23 cellular contexts compared by ENCODE assay signal in the genomic region with DNA sequence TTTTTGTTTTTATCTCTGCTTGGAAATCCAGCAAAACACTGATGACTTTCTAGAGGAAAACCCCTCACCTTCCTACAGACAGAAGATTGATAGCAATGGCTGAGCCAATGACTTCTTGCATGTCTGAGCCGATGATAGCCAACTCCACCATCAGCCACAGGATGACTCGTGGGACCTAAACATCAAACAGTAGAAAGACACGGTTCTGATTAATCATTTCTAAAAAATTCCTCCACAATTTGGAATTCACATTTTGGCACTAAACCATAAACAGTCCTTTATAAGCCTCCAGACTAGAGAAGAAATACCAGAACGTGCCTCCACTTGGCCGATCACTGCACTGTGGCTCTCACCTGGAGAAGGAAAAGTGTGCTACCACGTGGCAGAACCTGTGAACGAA. TPM values are rescaled to one million over a fixed set of nuclear protein-coding genes. Genes with fewer than 3 reads are reported as not detected.
A peak's percentile ranks its signal among the peaks of the same experiment; 100 is the strongest.
DNase-seq lines count a peak whose midpoint lies in the region; ATAC-seq and TF ChIP-seq lines count a peak whose summit lies in the region.
"Had no signal": no experiment of that assay in that cellular context is flagged by ENCODE, and none has a peak within 500 bp of the region (broad histone marks: within the 10 kb centered on the region; RNA-seq: fewer than 3 reads in every experiment).

No MANE protein-coding gene starts in this region.

- DNase-seq in activated T-cell treated with anti-CD3 and anti-CD28 coated beads, Interleukin-2, amount 50 U/mL, for 4 hours = no peak
- no peak for DNase-seq in activated T-cell treated with anti-CD3 and anti-CD28 coated beads, Interleukin-2, amount 50 U/mL, for 48 hours
- DNase-seq in GOT3 (lab: John Stamatoyannopoulos, UW) (peak; percentile 65), kidney glomerular epithelial cell (lab: John Stamatoyannopoulos, UW) (peak; percentile 41), GM19240 (ENCODE audit: insufficient read length, low spot score) (no peak), GM10248 (ENCODE audit: extremely low spot score) (no peak)
- DNase-seq in activated T-helper 2 cell treated with anti-CD3 and anti-CD28 coated beads, Interferon-gamma antibody, Interleukin-2, Interleukin-4, amounts not matched to agents 10 μg/mL and 5 μg/mL and 100 μg/mL, durations not matched to agents 14 hours and 24 hours and 36 hours (ENCODE audit: low spot score) = no peak
- DNase-seq: Calu3; effector CD8-positive, alpha-beta T cell; foreskin melanocyte; mesenchymal stem cell; NCI-H1436 treated with DMSO at 0.1 percent for 48 hours had no signal

- CTCF ChIA-PET in GM10248 (lab: Yijun Ruan, JAX) = interaction anchor here (1.6 kb wide), 1 partner anchor 11 kb away, joined by 5 read pairs; no protein-coding TSS in a partner anchor

- POLR2A ChIA-PET in GM10248 (lab: Yijun Ruan, JAX) = no interaction called here

- no peaks in the 10 kb centered on the region for H3K27me3 Mint-ChIP-seq in activated T-cell treated with anti-CD3 and anti-CD28 coated beads, Interleukin-2, amount 50 U/mL, for 4 hours (ENCODE audit: low read depth)
- H3K27me3 Mint-ChIP-seq in activated T-helper 2 cell treated with anti-CD3 and anti-CD28 coated beads, Interferon-gamma antibody, Interleukin-2, Interleukin-4, amounts not matched to agents 10 μg/mL and 5 μg/mL and 100 μg/mL, durations not matched to agents 14 hours and 24 hours and 36 hours (ENCODE audit: low read depth) = no peaks in the 10 kb centered on the region
- H3K27me3 Mint-ChIP-seq: stimulated activated memory B cell treated with anti-CD40 and anti-IgM and Interleukin-4, amounts not matched to agents 10 μg/mL and 1 μg/mL and 100 μg/mL, for 72 hours had no signal

- H3K4me1 Mint-ChIP-seq in activated T-cell treated with anti-CD3 and anti-CD28 coated beads, Interleukin-2, amount 50 U/mL, for 4 hours (ENCODE audit: low read depth) = peaks cover 13% of the 10 kb centered on the region
- H3K4me1 Mint-ChIP-seq in activated T-helper 2 cell treated with anti-CD3 and anti-CD28 coated beads, Interferon-gamma antibody, Interleukin-2, Interleukin-4, amounts not matched to agents 10 μg/mL and 5 μg/mL and 100 μg/mL, durations not matched to agents 14 hours and 24 hours and 36 hours (ENCODE audit: low read depth) = peaks cover 21% of the 10 kb centered on the region
- H3K4me1 Mint-ChIP-seq: stimulated activated memory B cell treated with anti-CD40 and anti-IgM and Interleukin-4, amounts not matched to agents 10 μg/mL and 1 μg/mL and 100 μg/mL, for 72 hours had no signal

- TF ChIP-seq CTCF in GM10248 (IDR thresholded peaks at IDR 0.05; ENCODE audit: control extremely low read depth, extremely low read depth, low read depth, missing control alignments) = no peak

- intact Hi-C loops in activated T-helper 2 cell treated with anti-CD3 and anti-CD28 coated beads, Interferon-gamma antibody, Interleukin-2, Interleukin-4, amounts not matched to agents 10 μg/mL and 5 μg/mL and 100 μg/mL, durations not matched to agents 14 hours and 24 hours and 36 hours (cut with micrococcal nuclease) = no loop called here

- no peaks in the 10 kb centered on the region for H3K9me3 Mint-ChIP-seq in activated T-cell treated with anti-CD3 and anti-CD28 coated beads, Interleukin-2, amount 50 U/mL, for 4 hours
- no peaks in the 10 kb centered on the region for H3K9me3 Mint-ChIP-seq in activated T-helper 2 cell treated with anti-CD3 and anti-CD28 coated beads, Interferon-gamma antibody, Interleukin-2, Interleukin-4, amounts not matched to agents 10 μg/mL and 5 μg/mL and 100 μg/mL, durations not matched to agents 14 hours and 24 hours and 36 hours
- H3K9me3 Mint-ChIP-seq: activated T-helper 1 cell treated with anti-CD3 and anti-CD28 coated beads, Interleukin-12 subunit alpha, Interleukin-12 subunit beta, Interleukin-2, Interleukin-4 antibody, amounts not matched to agents 30 ng/mL and 10 ng/mL and 1 ng/mL, durations not matched to agents 14 hours and 24 hours and 36 hours; stimulated activated memory B cell treated with anti-CD40 and anti-IgM and Interleukin-4, amounts not matched to agents 10 μg/mL and 1 μg/mL and 100 μg/mL, for 72 hours; T-helper 1 cell treated with Interleukin-12 subunit alpha and Interleukin-12 subunit beta and Interleukin-4 antibody, amounts not matched to agents 30 μg/mL and 1 μg/mL, for 36 hours had no signal

- no peak overlapping the region for H3K4me3 Mint-ChIP-seq in activated T-cell treated with anti-CD3 and anti-CD28 coated beads, Interleukin-2, amount 50 U/mL, for 4 hours
- H3K4me3 Mint-ChIP-seq in activated T-helper 2 cell treated with anti-CD3 and anti-CD28 coated beads, Interferon-gamma antibody, Interleukin-2, Interleukin-4, amounts not matched to agents 10 μg/mL and 5 μg/mL and 100 μg/mL, durations not matched to agents 14 hours and 24 hours and 36 hours (ENCODE audit: low read depth) = no peak overlapping the region
- H3K4me3 Mint-ChIP-seq: activated T-helper 1 cell treated with anti-CD3 and anti-CD28 coated beads, Interleukin-12 subunit alpha, Interleukin-12 subunit beta, Interleukin-2, Interleukin-4 antibody, amounts not matched to agents 30 ng/mL and 10 ng/mL and 1 ng/mL, durations not matched to agents 14 hours and 24 hours and 36 hours; stimulated activated memory B cell treated with anti-CD40 and anti-IgM and Interleukin-4, amounts not matched to agents 10 μg/mL and 1 μg/mL and 100 μg/mL, for 72 hours; T-helper 1 cell treated with Interleukin-12 subunit alpha and Interleukin-12 subunit beta and Interleukin-4 antibody, amounts not matched to agents 30 μg/mL and 1 μg/mL, for 36 hours had no signal

- H3K36me3 Mint-ChIP-seq in activated T-cell treated with anti-CD3 and anti-CD28 coated beads, Interleukin-2, amount 50 U/mL, for 4 hours (ENCODE audit: insufficient read depth) = peaks cover 49% of the 10 kb centered on the region
- peaks cover 63% of the 10 kb centered on the region for H3K36me3 Mint-ChIP-seq in activated T-helper 2 cell treated with anti-CD3 and anti-CD28 coated beads, Interferon-gamma antibody, Interleukin-2, Interleukin-4, amounts not matched to agents 10 μg/mL and 5 μg/mL and 100 μg/mL, durations not matched to agents 14 hours and 24 hours and 36 hours (ENCODE audit: low read depth)

- ATAC-seq in activated T-cell treated with anti-CD3 and anti-CD28 coated beads, Interleukin-2, amount 50 U/mL, for 4 hours = peak; percentile 71 to 89
- ATAC-seq in HG03469 (IDR thresholded peaks at IDR 0.05; ENCODE audit: unreplicated experiment) = no peak
- ATAC-seq: K562; stimulated activated memory B cell treated with anti-CD40 and anti-IgM and Interleukin-4, amounts not matched to agents 10 μg/mL and 1 μg/mL and 100 μg/mL, for 72 hours had no signal

- H3K27ac Mint-ChIP-seq in activated T-helper 2 cell treated with anti-CD3 and anti-CD28 coated beads, Interferon-gamma antibody, Interleukin-2, Interleukin-4, amounts not matched to agents 10 μg/mL and 5 μg/mL and 100 μg/mL, durations not matched to agents 14 hours and 24 hours and 36 hours = peak overlapping the region; percentile 31
- H3K27ac Mint-ChIP-seq: stimulated activated memory B cell treated with anti-CD40 and anti-IgM and Interleukin-4, amounts not matched to agents 10 μg/mL and 1 μg/mL and 100 μg/mL, for 72 hours; T-helper 1 cell treated with Interleukin-12 subunit alpha and Interleukin-12 subunit beta and Interleukin-4 antibody, amounts not matched to agents 30 μg/mL and 1 μg/mL, for 36 hours had no signal

RNA-seq across cellular contexts. Expression of a gene that starts 25.9 kb away (rescaled TPM):
- total RNA-seq in activated T-cell treated with anti-CD3 and anti-CD28 coated beads, Interleukin-2, amount 50 U/mL, for 4 hours = 10 to 100 TPM; 39.1 to 45.0 (median 39.3) TPM
- 56.6 and 62.9 TPM in 2 replicates for total RNA-seq in activated T-helper 2 cell treated with anti-CD3 and anti-CD28 coated beads, Interferon-gamma antibody, Interleukin-2, Interleukin-4, amounts not matched to agents 10 μg/mL and 5 μg/mL and 100 μg/mL, durations not matched to agents 14 hours and 24 hours and 36 hours

RNA-seq across cellular contexts. Expression of a gene that starts 47.9 kb away (rescaled TPM):
- 10 to 100 TPM; 40.6 to 47.6 (median 42.5) TPM for total RNA-seq in activated T-cell treated with anti-CD3 and anti-CD28 coated beads, Interleukin-2, amount 50 U/mL, for 4 hours
- 61.0 and 63.1 TPM in 2 replicates for total RNA-seq in activated T-helper 2 cell treated with anti-CD3 and anti-CD28 coated beads, Interferon-gamma antibody, Interleukin-2, Interleukin-4, amounts not matched to agents 10 μg/mL and 5 μg/mL and 100 μg/mL, durations not matched to agents 14 hours and 24 hours and 36 hours

RNA-seq across cellular contexts. Expression of a gene that starts 47.9 kb away (rescaled TPM):
- not detected for total RNA-seq in activated T-cell treated with anti-CD3 and anti-CD28 coated beads, Interleukin-2, amount 50 U/mL, for 4 hours
- total RNA-seq in activated T-helper 2 cell treated with anti-CD3 and anti-CD28 coated beads, Interferon-gamma antibody, Interleukin-2, Interleukin-4, amounts not matched to agents 10 μg/mL and 5 μg/mL and 100 μg/mL, durations not matched to agents 14 hours and 24 hours and 36 hours = not detected in 2 replicates
- total RNA-seq: activated T-helper 1 cell treated with anti-CD3 and anti-CD28 coated beads, Interleukin-12 subunit alpha, Interleukin-12 subunit beta, Interleukin-2, Interleukin-4 antibody, amounts not matched to agents 30 ng/mL and 10 ng/mL and 1 ng/mL, durations not matched to agents 14 hours and 24 hours and 36 hours; breast epithelium; Calu3; H4; K562; NCI-H460; OCI-LY7; right atrium auricular region; vagina had no signal

Comparison
In these comparisons a context has a peak if more than half of its experiments do, and no peak if none do; other contexts are left out.
1. DNase-seq: peak in GOT3 (single experiment) and kidney glomerular epithelial cell (single experiment); none in activated T-cell treated with anti-CD3 and anti-CD28 coated beads, Interleukin-2, amount 50 U/mL, for 4 hours (single experiment), activated T-cell treated with anti-CD3 and anti-CD28 coated beads, Interleukin-2, amount 50 U/mL, for 48 hours (0 of 2), activated T-helper 2 cell treated with anti-CD3 and anti-CD28 coated beads, Interferon-gamma antibody, Interleukin-2, Interleukin-4, amounts not matched to agents 10 μg/mL and 5 μg/mL and 100 μg/mL, durations not matched to agents 14 hours and 24 hours and 36 hours (single experiment), GM19240 (single experiment) and GM10248 (single experiment).